8 cellular contexts compared by ENCODE assay signal in genomic region chr19:55656552-55656951, GRCh38. TPM values are rescaled to one million over a fixed set of nuclear protein-coding genes. Genes with fewer than 3 reads are reported as not detected.
A peak's percentile ranks its signal among the peaks of the same experiment; 100 is the strongest.
DNase-seq lines count a peak whose midpoint lies in the region; ATAC-seq, FAIRE-seq and TF ChIP-seq lines count a peak whose summit lies in the region.

No MANE protein-coding gene starts in this region.

- H3K27ac ChIP-seq in A673 (ENCODE audit: low read depth, low read length, poor library complexity, severe bottlenecking) (peak overlapping the region; percentile 99), HUES48 (ENCODE audit: low read depth, low read length) (no peak overlapping the region)

- POLR2A ChIA-PET in A673 (lab: Charles Lee; ENCODE audit: low non-redundant PET), result no interaction called here
- POLR2A ChIA-PET in MCF 10A (lab: Yijun Ruan, JAX), result interaction anchor here (0.7 to 2.9 kb wide), 10 partner anchors 14 to 434 kb away, joined by 3 to 12 read pairs (median 5); partner anchors contain the start of genes FIZ1, ZNF524 and ZNF580

- H3K27me3 Mint-ChIP-seq in MCF 10A (ENCODE audit: insufficient read depth, unreplicated experiment), result no peaks in the 10 kb centered on the region

- peak overlapping the region; percentile 84 for H3K4me3 Mint-ChIP-seq in MCF 10A (ENCODE audit: unreplicated experiment)

- intact Hi-C loops in A673 (cut with micrococcal nuclease; ENCODE audit: unreplicated experiment) (loop anchor here (2.0 kb wide), 1 partner anchor 14 kb away; no protein-coding TSS in a partner anchor), MCF 10A (cut with micrococcal nuclease) (no loop called here)

- H3K4me1 Mint-ChIP-seq in MCF 10A (ENCODE audit: insufficient read depth, unreplicated experiment), result peaks cover 29% of the 10 kb centered on the region

- H3K9ac ChIP-seq in HUES48 (ENCODE audit: low read depth, low read length) (peak overlapping the region; percentile 100), mucosa of stomach (ENCODE audit: low read length) (peak overlapping the region; percentile 78)

- H3K9me3 ChIP-seq in A673 (ENCODE audit: low read depth, low read length, poor library complexity, severe bottlenecking) (no peaks in the 10 kb centered on the region), HUES48 (ENCODE audit: control insufficient read depth, insufficient read depth, low read length) (no peaks in the 10 kb centered on the region), mucosa of stomach (ENCODE audit: control insufficient read depth, low read length) (no peaks in the 10 kb centered on the region)

- FAIRE-seq in GM12891 (lab: Jason Lieb, UNC) (no peak), D721Med (lab: Jason Lieb, UNC) (no peak)

- no peak for ATAC-seq in HG02885 (IDR thresholded peaks at IDR 0.05; ENCODE audit: poor library complexity, unreplicated experiment)

- no peaks in the 10 kb centered on the region for H3K9me3 Mint-ChIP-seq in MCF 10A (ENCODE audit: unreplicated experiment)

- H3K4me1 ChIP-seq in A673 (ENCODE audit: insufficient read depth, low read length, poor library complexity, severe bottlenecking), result peaks cover 18% of the 10 kb centered on the region
- peaks cover 21% of the 10 kb centered on the region for H3K4me1 ChIP-seq in HUES48 (ENCODE audit: control insufficient read depth, insufficient read depth, low read length)
- H3K4me1 ChIP-seq in mucosa of stomach (ENCODE audit: control insufficient read depth, insufficient read depth, low read length), result peaks cover 34% of the 10 kb centered on the region

- no peak for TF ChIP-seq POLR2A in GM12891 (IDR thresholded peaks at IDR 0.05; ENCODE audit: low read depth, low read length)

- CTCF ChIA-PET in A673 (lab: Charles Lee) (interaction anchor here (2.1 kb wide), 1 partner anchor 15 kb away, joined by 6 read pairs; no protein-coding TSS in a partner anchor), MCF 10A (lab: Yijun Ruan, JAX) (interaction anchor here (0.6 to 1.8 kb wide), 5 partner anchors 11 to 20 kb away, joined by 3 to 18 read pairs (median 6); no protein-coding TSS in a partner anchor)

- H3K27ac Mint-ChIP-seq in MCF 10A (ENCODE audit: low read depth, unreplicated experiment), result peak overlapping the region; percentile 98

- DNase-seq in A673 (ENCODE audit: low spot score) (no peak), MCF 10A (ENCODE audit: unreplicated experiment) (no peak), GM12891 (ENCODE audit: insufficient read length, low spot score) (no peak), D721Med (ENCODE audit: insufficient read length, low spot score) (no peak), RKO (ENCODE audit: low spot score) (no peak)

- BruUV-seq in A673 (replicated peaks; lab: Mats Ljungman, UMichigan) (no TSS peak), MCF 10A (replicated peaks; lab: Mats Ljungman, UMichigan) (no TSS peak)

- peaks cover 33% of the 10 kb centered on the region for H3K36me3 ChIP-seq in A673 (ENCODE audit: insufficient read depth, low read length, poor library complexity, severe bottlenecking)
- peaks cover 33% of the 10 kb centered on the region for H3K36me3 ChIP-seq in HUES48 (ENCODE audit: control insufficient read depth, insufficient read depth, low read length)
- peaks cover 9% of the 10 kb centered on the region for H3K36me3 ChIP-seq in mucosa of stomach (ENCODE audit: control insufficient read depth, insufficient read depth, low read length)

- peak overlapping the region; percentile 83 for H3K4me3 ChIP-seq in A673 (ENCODE audit: low read depth, low read length, poor library complexity, severe bottlenecking)
- H3K4me3 ChIP-seq in HUES48 (ENCODE audit: low read depth, low read length), result peak overlapping the region; percentile 100
- H3K4me3 ChIP-seq in mucosa of stomach (ENCODE audit: low read length), result peak overlapping the region; percentile 16

- no peak for TF ChIP-seq CTCF in A673 (conservative IDR thresholded peaks at IDR 0.05; ENCODE audit: low read depth, low read length)
- TF ChIP-seq CTCF in MCF 10A (IDR thresholded peaks at IDR 0.05; ENCODE audit: unreplicated experiment), result no peak
- no peak for TF ChIP-seq CTCF in D721Med (IDR thresholded peaks at IDR 0.05; ENCODE audit: insufficient read depth, missing control alignments)

- peaks cover 30% of the 10 kb centered on the region for H3K36me3 Mint-ChIP-seq in MCF 10A (ENCODE audit: insufficient read depth, unreplicated experiment)

- no peaks in the 10 kb centered on the region for H3K27me3 ChIP-seq in A673 (replicated peaks; ENCODE audit: insufficient read depth, low read depth, low read length, poor library complexity)
- H3K27me3 ChIP-seq in HUES48 (ENCODE audit: control insufficient read depth, insufficient read depth, low read length), result no peaks in the 10 kb centered on the region
- no peaks in the 10 kb centered on the region for H3K27me3 ChIP-seq in mucosa of stomach (ENCODE audit: control insufficient read depth, insufficient read depth, low read length)

TF ChIP-seq in GM12891, 5 proteins besides CTCF, POLR2A, EP300 and RAD21:
- TF ChIP-seq POU2F2 (IDR thresholded peaks at IDR 0.05; ENCODE audit: low read depth, low read length) (no peak), PAX5 (IDR thresholded peaks at IDR 0.05; ENCODE audit: insufficient read depth, low read length, severe bottlenecking) (no peak)

RNA-seq across cellular contexts. Expression of gene U2AF2, which starts 1.7 kb away (rescaled TPM):
- total RNA-seq in A673 (2021), result 385 and 411 TPM in 2 replicates
- total RNA-seq in MCF 10A (2022), result 220 and 280 TPM in 2 replicates
- 150 TPM for polyA plus RNA-seq in GM12891 (2012; ENCODE audit: low read depth, missing spikeins)

RNA-seq across cellular contexts. Expression of gene CCDC106, which starts 8.5 kb away (rescaled TPM):
- total RNA-seq in A673 (2021) (39.9 and 41.5 TPM in 2 replicates), MCF 10A (2022) (2.3 and 2.5 TPM in 2 replicates)
- 29.7 TPM for polyA plus RNA-seq in GM12891 (2012; ENCODE audit: low read depth, missing spikeins)

RNA-seq across cellular contexts. Expression of gene ZNF581, which starts 13.1 kb away (rescaled TPM):
- total RNA-seq in A673 (2021) (37.1 and 38.4 TPM in 2 replicates), MCF 10A (2022) (22.3 and 25.7 TPM in 2 replicates)
- polyA plus RNA-seq in GM12891 (2012; ENCODE audit: low read depth, missing spikeins), result 47.3 TPM

RNA-seq across cellular contexts. Expression of gene ZNF580, which starts 15.8 kb away (rescaled TPM):
- total RNA-seq in A673 (2021) (49.1 and 65.7 TPM in 2 replicates), MCF 10A (2022) (38.9 and 44.9 TPM in 2 replicates)
- polyA plus RNA-seq in GM12891 (2012; ENCODE audit: low read depth, missing spikeins), result 23.7 TPM

RNA-seq across cellular contexts. Expression of gene EPN1, which starts 18.5 kb away (rescaled TPM):
- total RNA-seq in A673 (2021) (178 and 186 TPM in 2 replicates), MCF 10A (2022) (102 and 123 TPM in 2 replicates)
- polyA plus RNA-seq in GM12891 (2012; ENCODE audit: low read depth, missing spikeins), result 23.4 TPM

Comparison
In these comparisons a context has a peak if more than half of its experiments do, and no peak if none do; other contexts are left out.
1. H3K4me3 ChIP-seq: peak in every context shown above with its lines; median percentile 100 in HUES48; 83 in A673; 16 in mucosa of stomach.
2. RNA of gene CCDC106, which starts 8.5 kb away (total RNA-seq): 39.9 to 41.5 TPM in A673; 2.3 to 2.5 TPM in MCF 10A; every median in the first group is over 10 times any median in the second.